ENCODE assay signal across 20 cellular contexts in the genomic region with DNA sequence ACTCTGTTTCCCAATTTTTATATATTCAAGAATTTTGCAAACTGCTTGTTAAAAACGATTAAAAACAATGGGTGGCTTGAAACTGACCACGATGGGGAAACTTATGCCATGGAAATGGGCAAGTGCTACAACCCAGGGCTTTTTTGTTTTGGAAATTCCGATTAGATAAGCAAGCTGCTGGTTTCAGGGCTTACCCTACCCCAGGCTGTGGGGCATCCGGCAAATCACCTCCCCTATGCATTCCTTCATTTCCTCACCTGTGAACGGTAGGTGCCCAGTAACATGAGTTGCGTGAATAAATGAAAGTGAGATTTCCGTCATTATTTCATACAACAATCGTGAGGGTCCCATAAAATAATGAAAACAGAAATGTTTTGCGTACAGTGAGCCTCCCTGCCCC. TPM values are rescaled to one million over a fixed set of nuclear protein-coding genes. Genes with fewer than 3 reads are reported as not detected.
DNase-seq lines count a peak whose midpoint lies in the region; ATAC-seq and TF ChIP-seq lines count a peak whose summit lies in the region.
"Had no signal": no experiment of that assay in that cellular context is flagged by ENCODE, and none has a peak within 500 bp of the region (broad histone marks: within the 10 kb centered on the region; RNA-seq: fewer than 3 reads in every experiment).

No MANE protein-coding gene starts in this region.

- peaks cover 17% of the 10 kb centered on the region for H3K36me3 ChIP-seq in CD8-positive, alpha-beta memory T cell (ENCODE audit: insufficient read depth, low read length)
- H3K36me3 ChIP-seq in HUES6 (ENCODE audit: control insufficient read depth, insufficient read depth, low read length) (peaks cover 26% of the 10 kb centered on the region), parathyroid adenoma (ENCODE audit: control insufficient read depth, insufficient read depth, low read length) (no peaks in the 10 kb centered on the region), Karpas-422 (ENCODE audit: insufficient read depth, low read length) (peaks cover 52% of the 10 kb centered on the region)
- H3K36me3 ChIP-seq: ovary had no signal

- TF ChIP-seq CTCF in dorsolateral prefrontal cortex (IDR thresholded peaks at IDR 0.05 in 54 of 56, conservative IDR thresholded peaks at IDR 0.05 in 2 of 56; ENCODE audit: low read depth in 1 of 56, partially characterized antibody in 56 of 56) (no peak), parathyroid adenoma (IDR thresholded peaks at IDR 0.05) (no peak)

- H3K79me2 ChIP-seq in parathyroid adenoma (no peaks in the 10 kb centered on the region), Karpas-422 (ENCODE audit: low read length) (peaks cover 92% of the 10 kb centered on the region)

- ATAC-seq in GM21786 (IDR thresholded peaks at IDR 0.05; ENCODE audit: unreplicated experiment) = no peak
- ATAC-seq: esophagus mucosa had no signal

- DNase-seq in CD8-positive, alpha-beta memory T cell = no peak
- no peak for DNase-seq in dorsolateral prefrontal cortex
- no peak for DNase-seq in retina
- DNase-seq in Karpas-422 = no peak
- DNase-seq in A172 (ENCODE audit: low spot score) = no peak
- DNase-seq: activated CD4-positive, alpha-beta T cell treated with anti-CD3 and anti-CD28 coated beads for 36 hours; DMS153; NCI-H1092 treated with DMSO at 0.1 percent for 48 hours; NCI-H69; ovary; PC-9 had no signal

- H3K27ac Mint-ChIP-seq in CD8-positive, alpha-beta memory T cell = peak overlapping the region in 5 of 8 donors; percentile 33 to 73 (median 57)
- H3K27ac Mint-ChIP-seq: type B pancreatic cell had no signal

- H3K27me3 Mint-ChIP-seq in CD8-positive, alpha-beta memory T cell = no peaks in the 10 kb centered on the region
- H3K27me3 Mint-ChIP-seq: activated CD4-positive, alpha-beta T cell treated with anti-CD3 and anti-CD28 coated beads for 36 hours; activated naive CD4-positive, alpha-beta T cell treated with anti-CD3 and anti-CD28 coated beads, Interleukin-2, amount 50 U/mL, for 24 hours; type B pancreatic cell had no signal

- no peaks in the 10 kb centered on the region for H3K9me3 ChIP-seq in CD8-positive, alpha-beta memory T cell (ENCODE audit: low read length)
- no peaks in the 10 kb centered on the region for H3K9me3 ChIP-seq in HUES6 (ENCODE audit: control insufficient read depth, insufficient read depth, low read depth, low read length)
- H3K9me3 ChIP-seq in parathyroid adenoma (ENCODE audit: control insufficient read depth, low read length) = no peaks in the 10 kb centered on the region
- no peaks in the 10 kb centered on the region for H3K9me3 ChIP-seq in Karpas-422 (ENCODE audit: low read length)
- H3K9me3 ChIP-seq: ovary had no signal

- H3K27me3 ChIP-seq in CD8-positive, alpha-beta memory T cell (ENCODE audit: insufficient read depth, low read length, poor library complexity, severe bottlenecking) = no peaks in the 10 kb centered on the region
- H3K27me3 ChIP-seq in HUES6 (ENCODE audit: control insufficient read depth, insufficient read depth, low read length) (no peaks in the 10 kb centered on the region), dorsolateral prefrontal cortex (no peaks in the 10 kb centered on the region), parathyroid adenoma (ENCODE audit: control insufficient read depth, insufficient read depth, low read length) (no peaks in the 10 kb centered on the region), Karpas-422 (ENCODE audit: low read length) (no peaks in the 10 kb centered on the region)
- H3K27me3 ChIP-seq: BLaER1 treated with 17β-estradiol and CSF1 and Interleukin-3, amounts not matched to agents 10 nM and 100 nM; ovary had no signal

- peaks cover 50 to 72% (median 64%) of the 10 kb centered on the region in 3 donors for H3K4me1 Mint-ChIP-seq in CD8-positive, alpha-beta memory T cell

- peaks cover 11% of the 10 kb centered on the region for H3K4me1 ChIP-seq in CD8-positive, alpha-beta memory T cell (ENCODE audit: insufficient read depth, low read length)
- H3K4me1 ChIP-seq in HUES6 (ENCODE audit: control insufficient read depth, insufficient read depth, low read length) = peaks cover 60% of the 10 kb centered on the region
- H3K4me1 ChIP-seq in parathyroid adenoma = peaks cover 17% of the 10 kb centered on the region
- peaks cover 13% of the 10 kb centered on the region for H3K4me1 ChIP-seq in Karpas-422 (ENCODE audit: low read length)

- no peak overlapping the region for H3K27ac ChIP-seq in CD8-positive, alpha-beta memory T cell (ENCODE audit: low read depth, low read length)
- H3K27ac ChIP-seq in HUES6 (ENCODE audit: low read depth, low read length) (peak overlapping the region; percentile 75), dorsolateral prefrontal cortex (peak overlapping the region in 37 of 59 donors; percentile 2 to 83 (median 58)), parathyroid adenoma (peak overlapping the region; percentile 48), Karpas-422 (ENCODE audit: low read length) (no peak overlapping the region; the same call in 1 of the 2 replicates)
- H3K27ac ChIP-seq: HL-60, ovary, PC-9 had no signal

- peaks cover 0 to 78% (median 14%) of the 10 kb centered on the region in 3 donors for H3K36me3 Mint-ChIP-seq in CD8-positive, alpha-beta memory T cell

- no peaks in the 10 kb centered on the region for H3K9me2 ChIP-seq in Karpas-422 (replicated peaks; ENCODE audit: insufficient read depth, low read length)

- POLR2A ChIA-PET in CD8-positive, alpha-beta memory T cell (lab: Charles Lee) = no interaction called here

- H3K4me3 ChIP-seq in CD8-positive, alpha-beta memory T cell (ENCODE audit: low read length) = no peak overlapping the region
- peak overlapping the region; percentile 11; the same call in 1 of the 2 replicates for H3K4me3 ChIP-seq in HUES6 (ENCODE audit: low read depth, low read length)
- H3K4me3 ChIP-seq in dorsolateral prefrontal cortex = peak overlapping the region in 4 of 59 donors; percentile 8 to 17 (median 12)
- no peak overlapping the region for H3K4me3 ChIP-seq in parathyroid adenoma (ENCODE audit: low read depth, low read length)
- no peak overlapping the region for H3K4me3 ChIP-seq in Karpas-422 (ENCODE audit: low read length)
- H3K4me3 ChIP-seq: BLaER1 treated with 17β-estradiol and CSF1 and Interleukin-3, amounts not matched to agents 10 nM and 100 nM; ovary; PC-9; smooth muscle cell had no signal

- CTCF ChIA-PET in CD8-positive, alpha-beta memory T cell (lab: Charles Lee) = interaction anchor here (0.8 to 2.2 kb wide), 2 partner anchors 33 to 115 kb away, joined by 3 to 7 read pairs; no protein-coding TSS in a partner anchor

- peaks cover 2% of the 10 kb centered on the region; the same call in 1 of the 2 replicates for H4K20me1 ChIP-seq in Karpas-422 (ENCODE audit: insufficient read depth, low read depth, low read length)

- peak overlapping the region in 1 of 7 donors; percentile 83 for H3K4me3 Mint-ChIP-seq in CD8-positive, alpha-beta memory T cell
- H3K4me3 Mint-ChIP-seq: activated CD4-positive, alpha-beta T cell treated with anti-CD3 and anti-CD28 coated beads for 36 hours; activated naive CD4-positive, alpha-beta T cell treated with anti-CD3 and anti-CD28 coated beads, Interleukin-2, amount 50 U/mL, for 24 hours; type B pancreatic cell had no signal

- peak overlapping the region; percentile 20 for H3K4me2 ChIP-seq in parathyroid adenoma (ENCODE audit: low read length)
- no peak overlapping the region for H3K4me2 ChIP-seq in Karpas-422 (ENCODE audit: low read depth, low read length, poor library complexity, severe bottlenecking)
- H3K4me2 ChIP-seq: PC-9, smooth muscle cell had no signal

- H3K9me3 Mint-ChIP-seq in CD8-positive, alpha-beta memory T cell = no peaks in the 10 kb centered on the region
- H3K9me3 Mint-ChIP-seq: activated naive CD4-positive, alpha-beta T cell treated with anti-CD3 and anti-CD28 coated beads, Interleukin-2, amount 50 U/mL, for 24 hours; type B pancreatic cell had no signal

- H3K9ac ChIP-seq in HUES6 (ENCODE audit: low read length) = peak overlapping the region; percentile 63
- H3K9ac ChIP-seq in parathyroid adenoma = no peak overlapping the region
- no peak overlapping the region for H3K9ac ChIP-seq in Karpas-422 (ENCODE audit: low read length)

- H2AFZ ChIP-seq in parathyroid adenoma (peak overlapping the region; percentile 31), Karpas-422 (ENCODE audit: low read length) (no peak overlapping the region)
- H2AFZ ChIP-seq: PC-9 had no signal

- intact Hi-C loops in dorsolateral prefrontal cortex (cut with DNase I) = no loop called here

RNA-seq across cellular contexts. Expression of a gene that starts 34.3 kb away (rescaled TPM):
- 100 to 1,000 TPM in 1 of 2 experiments, 10 to 100 TPM in 1; 96.8 to 108 TPM for total RNA-seq in CD8-positive, alpha-beta memory T cell
- 139 TPM for polyA plus RNA-seq in CD8-positive, alpha-beta memory T cell
- 100 to 1,000 TPM in 1 of 120 experiments, 10 to 100 TPM in 119; 30.8 to 105 (median 56.1) TPM for total RNA-seq in dorsolateral prefrontal cortex
- 304 and 416 TPM in 2 replicates for total RNA-seq in Karpas-422 (2014; rRNA removed; shearing (Covaris generic); ENCODE audit: low replicate concordance)
- 5.3 and 9.4 TPM in 2 replicates for total RNA-seq in A172 (2014; rRNA removed; shearing (Covaris generic))

Comparison
In these comparisons a context has a peak if more than half of its experiments do, and no peak if none do; other contexts are left out.
1. H3K27ac ChIP-seq: peak in HUES6 (single experiment), dorsolateral prefrontal cortex (37 of 59) and parathyroid adenoma (single experiment); none in CD8-positive, alpha-beta memory T cell (single experiment) and Karpas-422 (single experiment).